In genomic region chr21:45266518-45267389, GRCh38 we compare ENCODE assay signal across 11 cellular contexts. TPM values are rescaled to one million over a fixed set of nuclear protein-coding genes. Genes with fewer than 3 reads are reported as not detected.
DNase-seq lines count a peak whose midpoint lies in the region; ATAC-seq and TF ChIP-seq lines count a peak whose summit lies in the region.
"Had no signal": no experiment of that assay in that cellular context is flagged by ENCODE, and none has a peak within 500 bp of the region (broad histone marks: within the 10 kb centered on the region; RNA-seq: fewer than 3 reads in every experiment).

No MANE protein-coding gene starts in this region.

- CTCF ChIA-PET in CD4-positive, alpha-beta T cell (lab: Charles Lee), result no interaction called here

- H3K27ac ChIP-seq in CD4-positive, alpha-beta T cell (ENCODE audit: low read depth, low read length), result no peak overlapping the region
- peak overlapping the region in 5 of 8 donors; percentile 20 to 70 (median 48) for H3K27ac ChIP-seq in spleen
- H3K27ac ChIP-seq: colonic mucosa, vagina had no signal

- H3K4me1 Mint-ChIP-seq in CD4-positive, alpha-beta T cell (ENCODE audit: low read depth), result peaks cover 15% of the 10 kb centered on the region

- TF ChIP-seq POLR2A in spleen (IDR thresholded peaks at IDR 0.05) (no peak), GM18505 (IDR thresholded peaks at IDR 0.05; ENCODE audit: borderline replicate concordance, extremely low read depth, insufficient read depth, insufficient read length) (no peak)

- H3K9me3 ChIP-seq in CD4-positive, alpha-beta T cell (ENCODE audit: control insufficient read depth, low read length), result peaks cover 8% of the 10 kb centered on the region
- peaks cover 4 to 17% (median 15%) of the 10 kb centered on the region in 8 donors for H3K9me3 ChIP-seq in spleen
- H3K9me3 ChIP-seq: colonic mucosa, vagina had no signal

- peak; percentile 22 to 52 (median 34) for DNase-seq in CD4-positive, alpha-beta T cell
- peak; percentile 41 for DNase-seq in activated CD4-positive, alpha-beta T cell treated with anti-CD3 and anti-CD28 coated beads, Interleukin-2, amount 50 U/mL, for 1 hour
- DNase-seq in choroid plexus epithelial cell (ENCODE audit: low read depth) (peak; percentile 41), spleen (peak; percentile 77), NCI-H2107 (lab: John Stamatoyannopoulos, UW) (no peak), HuH-7 (ENCODE audit: low spot score) (no peak)
- DNase-seq: colonic mucosa, NCI-H187 had no signal

- intact Hi-C loops in CD4-positive, alpha-beta T cell (cut with DNase I, micrococcal nuclease), result no loop called here
- intact Hi-C loops in spleen (cut with DNase I; ENCODE audit: low total_unique reads), result no loop called here

- POLR2A ChIA-PET in CD4-positive, alpha-beta T cell (lab: Charles Lee), result no interaction called here

- no peak for TF ChIP-seq CTCF in CD4-positive, alpha-beta T cell (IDR thresholded peaks at IDR 0.05)
- no peak for TF ChIP-seq CTCF in choroid plexus epithelial cell (conservative IDR thresholded peaks at IDR 0.05; ENCODE audit: low read depth, low read length)
- no peak for TF ChIP-seq CTCF in spleen (IDR thresholded peaks at IDR 0.05 in 8 of 11, conservative IDR thresholded peaks at IDR 0.05 in 3 of 11)

- H3K27me3 ChIP-seq in CD4-positive, alpha-beta T cell (ENCODE audit: control insufficient read depth, insufficient read depth, low read length), result no peaks in the 10 kb centered on the region
- H3K27me3 ChIP-seq in spleen (replicated peaks in 1 of 7), result no peaks in the 10 kb centered on the region
- H3K27me3 ChIP-seq: colonic mucosa, vagina had no signal

- peaks cover 0 to 16% (median 6%) of the 10 kb centered on the region in 6 donors for H3K4me1 ChIP-seq in spleen
- H3K4me1 ChIP-seq: colonic mucosa had no signal

- H3K27me3 Mint-ChIP-seq in CD4-positive, alpha-beta T cell, result no peaks in the 10 kb centered on the region

- peaks cover 2% of the 10 kb centered on the region for H3K9me3 Mint-ChIP-seq in CD4-positive, alpha-beta T cell

- H3K4me3 Mint-ChIP-seq in CD4-positive, alpha-beta T cell, result no peak overlapping the region

- peak; percentile 93 for ATAC-seq in CD4-positive, alpha-beta T cell (ENCODE audit: poor library complexity)
- ATAC-seq in GM18505 (IDR thresholded peaks at IDR 0.05; ENCODE audit: unreplicated experiment) (no peak), GM19351 (IDR thresholded peaks at IDR 0.05; ENCODE audit: unreplicated experiment) (no peak)

- peaks cover 46% of the 10 kb centered on the region for H3K36me3 Mint-ChIP-seq in CD4-positive, alpha-beta T cell (ENCODE audit: low read depth)

- H3K36me3 ChIP-seq in spleen, result peaks cover 3 to 98% (median 63%) of the 10 kb centered on the region in 6 donors

- WGBS in spleen, 5 donors, result 69 to 77% (median 74%) methylated on average over 37 to 41 of the region's 41 CpGs

- H3K27ac Mint-ChIP-seq in CD4-positive, alpha-beta T cell, result peak overlapping the region; percentile 77

- H3K4me3 ChIP-seq in choroid plexus epithelial cell (ENCODE audit: low read depth, low read length), result no peak overlapping the region
- H3K4me3 ChIP-seq in spleen, result peak overlapping the region in 1 of 8 donors; percentile 9
- H3K4me3 ChIP-seq: colonic mucosa, vagina had no signal

RNA-seq across cellular contexts. Expression of gene POFUT2, which starts 20.9 kb away (rescaled TPM):
- 10 to 100 TPM; 56.6 to 57.2 TPM for total RNA-seq in CD4-positive, alpha-beta T cell
- 10 to 100 TPM; 24.1 to 37.0 (median 28.8) TPM for total RNA-seq in spleen
- 10 to 100 TPM; 10.5 to 23.2 (median 19.3) TPM for polyA plus RNA-seq in spleen

Comparison
In these comparisons a context has a peak if more than half of its experiments do, and no peak if none do; other contexts are left out.
1. DNase-seq: peak in CD4-positive, alpha-beta T cell (10 of 10), activated CD4-positive, alpha-beta T cell treated with anti-CD3 and anti-CD28 coated beads, Interleukin-2, amount 50 U/mL, for 1 hour (single experiment), choroid plexus epithelial cell (single experiment) and spleen (single experiment); none in NCI-H2107 (single experiment) and HuH-7 (single experiment).